In the genomic region with DNA sequence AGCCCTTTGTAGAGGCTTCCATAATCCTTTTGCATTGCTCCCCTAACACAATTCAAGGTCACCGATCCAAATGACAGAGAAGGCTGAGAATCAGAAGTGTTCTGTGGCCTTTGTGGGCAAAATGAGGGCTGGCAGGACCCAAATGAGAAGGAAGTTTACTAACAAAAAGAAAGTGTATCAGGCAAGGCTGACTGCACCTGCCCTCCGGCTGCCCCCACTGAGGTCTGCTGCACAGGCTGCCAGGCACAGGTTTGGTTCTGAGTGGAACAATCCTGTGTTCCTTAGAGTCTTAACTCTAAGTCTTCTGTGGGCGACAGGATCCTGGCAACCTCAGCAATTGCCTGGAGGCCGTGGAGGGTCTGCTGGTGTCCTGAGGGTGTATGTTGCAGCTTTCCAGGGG, we compare ENCODE assay signal across 30 cellular contexts.
A peak's percentile ranks its signal among the peaks of the same experiment; 100 is the strongest.
DNase-seq lines count a peak whose midpoint lies in the region; ATAC-seq, FAIRE-seq and TF ChIP-seq lines count a peak whose summit lies in the region.
"Had no signal": no experiment of that assay in that cellular context is flagged by ENCODE, and none has a peak within 500 bp of the region (broad histone marks: within the 10 kb centered on the region; RNA-seq: fewer than 3 reads in every experiment).

No MANE protein-coding gene starts in this region.

- H3K9me3 ChIP-seq in kidney (ENCODE audit: control insufficient read depth in 1 of 2, low read length in 2 of 2) = no peaks in the 10 kb centered on the region
- no peaks in the 10 kb centered on the region for H3K9me3 ChIP-seq in right lobe of liver
- H3K9me3 ChIP-seq: heart right ventricle, neutrophil, SJSA1, transverse colon had no signal

- H3K27ac ChIP-seq in kidney (ENCODE audit: low read depth in 2 of 2, low read length in 2 of 2) = no peak overlapping the region
- no peak overlapping the region for H3K27ac ChIP-seq in right lobe of liver
- H3K27ac ChIP-seq: esophagus squamous epithelium, heart right ventricle, neutrophil, SJSA1, transverse colon, WERI-Rb-1 had no signal

- H3K27me3 ChIP-seq in right lobe of liver = no peaks in the 10 kb centered on the region
- H3K27me3 ChIP-seq: esophagus squamous epithelium, neutrophil, SJSA1, transverse colon had no signal

- intact Hi-C loops in kidney (cut with DNase I) (no loop called here), right lobe of liver (cut with DNase I) (no loop called here)

- H3K9ac ChIP-seq in kidney (ENCODE audit: low read length in 2 of 2) = no peak overlapping the region

- no peak for FAIRE-seq in kidney (lab: Jason Lieb, UNC)
- FAIRE-seq: GM18507, K562, keratinocyte had no signal

- H3K4me3 ChIP-seq in GM12865 (ENCODE audit: low read depth, low read length) (no peak overlapping the region), kidney (ENCODE audit: low read length in 2 of 2) (no peak overlapping the region), right lobe of liver (no peak overlapping the region)
- H3K4me3 ChIP-seq: esophagus squamous epithelium, heart right ventricle, K562, SJSA1, transverse colon had no signal

- DNase-seq in GM12865 (ENCODE audit: low read depth) (peak; percentile 58), kidney (peak; percentile 48), CD1c-positive myeloid dendritic cell (ENCODE audit: extremely low spot score) (no peak), right lobe of liver (no peak)
- DNase-seq in activated CD4-positive, CD25-positive, alpha-beta regulatory T cell (lab: John Stamatoyannopoulos, UW) = no peak
- DNase-seq: activated CD4-positive, alpha-beta T cell treated with anti-CD3 and anti-CD28 coated beads, Interleukin-2, amount 10 ng/mL, durations not matched to agents 24 days and 14 days; activated CD8-positive, alpha-beta memory T cell treated with anti-CD3 and anti-CD28 coated beads for 24 hours; activated effector memory CD4-positive, alpha-beta T cell treated with anti-CD3 and anti-CD28 coated beads, Interleukin-2, amount 50 U/mL, for 16 hours; esophagus squamous epithelium; foreskin melanocyte; H7; heart right ventricle; left ventricle myocardium superior; NCI-H1092 treated with DMSO at 0.1 percent for 48 hours; NCI-H1930; NCI-H2171 treated with DMSO at 0.1 percent for 48 hours; NCI-H510A; RPMI8226; stimulated activated CD4-positive, alpha-beta T cell treated with anti-CD3 and anti-CD28 coated beads, Interleukin-4, amount 100 ng/mL, for 24 hours; T1000; transverse colon; WERI-Rb-1 had no signal

- peak; percentile 68 for ATAC-seq in GM19397 (IDR thresholded peaks at IDR 0.05; ENCODE audit: unreplicated experiment)
- ATAC-seq in HG02870 (IDR thresholded peaks at IDR 0.05; ENCODE audit: unreplicated experiment) = peak; percentile 51
- no peak for ATAC-seq in HG03520 (IDR thresholded peaks at IDR 0.05; ENCODE audit: unreplicated experiment)
- ATAC-seq in right lobe of liver = no peak
- ATAC-seq: heart right ventricle, K562, left ventricle myocardium superior had no signal

- H3K4me1 ChIP-seq in kidney (ENCODE audit: control insufficient read depth in 1 of 2, insufficient read depth in 1 of 2, low read depth in 1 of 2, low read length in 2 of 2) (no peaks in the 10 kb centered on the region), right lobe of liver (no peaks in the 10 kb centered on the region)
- H3K4me1 ChIP-seq: esophagus squamous epithelium, heart right ventricle, SJSA1, transverse colon had no signal

- 49% methylated on average over 2 of the region's 4 CpGs for WGBS in right lobe of liver (ENCODE audit: insufficient coverage, low coverage, low lambda C conversion rate, missing lambda C conversion rate)

- no peak for TF ChIP-seq CTCF in GM12865 (IDR thresholded peaks at IDR 0.05; ENCODE audit: insufficient read depth, low read depth, low read length, missing control alignments)
- no peak for TF ChIP-seq CTCF in kidney (IDR thresholded peaks at IDR 0.05; ENCODE audit: borderline replicate concordance, extremely low read depth, insufficient read depth)
- no peak for TF ChIP-seq CTCF in right lobe of liver (IDR thresholded peaks at IDR 0.05)

- H3K36me3 ChIP-seq in kidney (ENCODE audit: control insufficient read depth in 1 of 2, insufficient read depth in 2 of 2, low read length in 2 of 2) (no peaks in the 10 kb centered on the region), right lobe of liver (no peaks in the 10 kb centered on the region)
- H3K36me3 ChIP-seq: esophagus squamous epithelium, heart right ventricle, neutrophil, SJSA1, transverse colon, WERI-Rb-1 had no signal

- no peak for TF ChIP-seq POLR2A in right lobe of liver (IDR thresholded peaks at IDR 0.05)

Comparison
In these comparisons a context has a peak if more than half of its experiments do, and no peak if none do; other contexts are left out.
1. DNase-seq: peak in GM12865 (single experiment) and kidney (single experiment); none in CD1c-positive myeloid dendritic cell (single experiment), right lobe of liver (0 of 3) and activated CD4-positive, CD25-positive, alpha-beta regulatory T cell (0 of 4).
2. ATAC-seq: peak in GM19397 (single experiment) and HG02870 (single experiment); none in HG03520 (single experiment) and right lobe of liver (0 of 4).